11 cellular contexts compared by ENCODE assay signal in genomic region chr7:158413962-158414961, GRCh38.
DNase-seq lines count a peak whose midpoint lies in the region; ATAC-seq lines count a peak whose summit lies in the region.
"Had no signal": no experiment of that assay in that cellular context is flagged by ENCODE, and none has a peak within 500 bp of the region (broad histone marks: within the 10 kb centered on the region; RNA-seq: fewer than 3 reads in every experiment).

No MANE protein-coding gene starts in this region.

- H3K4ac ChIP-seq in mesendoderm (ENCODE audit: low read depth, low read length), result no peak overlapping the region

- H2BK15ac ChIP-seq in mesendoderm (replicated peaks; ENCODE audit: low read depth), result no peak overlapping the region

- no peak overlapping the region for H3K4me3 ChIP-seq in mesendoderm (ENCODE audit: low read length)
- H3K4me3 ChIP-seq: testis had no signal

- CTCF ChIA-PET in activated naive CD4-positive, alpha-beta T cell treated with anti-CD3 and anti-CD28 coated beads for 36 hours (lab: Charles Lee), result no interaction called here

- H4K8ac ChIP-seq in mesendoderm (ENCODE audit: low read depth, low read length), result no peak overlapping the region

- no peak overlapping the region for H4K5ac ChIP-seq in mesendoderm (ENCODE audit: low read length)

- no peak overlapping the region for H3K4me2 ChIP-seq in mesendoderm (ENCODE audit: low read length)

- no peak overlapping the region for H3K23ac ChIP-seq in mesendoderm (ENCODE audit: low read length)

- H3K4me1 Mint-ChIP-seq in activated naive CD4-positive, alpha-beta T cell treated with anti-CD3 and anti-CD28 coated beads for 36 hours (ENCODE audit: low read depth), result no peaks in the 10 kb centered on the region
- H3K4me1 Mint-ChIP-seq: activated naive CD4-positive, alpha-beta T cell treated with anti-CD3 and anti-CD28 coated beads, Interleukin-2, amount 50 U/mL, for 24 hours had no signal

- H3K56ac ChIP-seq in mesendoderm (ENCODE audit: low read length), result no peak overlapping the region

- H3K9ac ChIP-seq in mesendoderm (ENCODE audit: low read length), result no peak overlapping the region

- H3K79me1 ChIP-seq in mesendoderm (ENCODE audit: low read length), result no peaks in the 10 kb centered on the region

- ATAC-seq in HG02885 (IDR thresholded peaks at IDR 0.05; ENCODE audit: poor library complexity, unreplicated experiment) (no peak), GM18861 (IDR thresholded peaks at IDR 0.05; ENCODE audit: unreplicated experiment) (no peak)
- no peak for ATAC-seq in activated CD4-positive, CD25-positive, alpha-beta regulatory T cell treated with anti-CD3 and anti-CD28 coated beads, Interleukin-2, amount 50 U/mL, for 24 hours

- peaks cover 3% of the 10 kb centered on the region for H3K27me3 Mint-ChIP-seq in activated naive CD4-positive, alpha-beta T cell treated with anti-CD3 and anti-CD28 coated beads for 36 hours (ENCODE audit: low read depth)
- H3K27me3 Mint-ChIP-seq: activated naive CD4-positive, alpha-beta T cell treated with anti-CD3 and anti-CD28 coated beads, Interleukin-2, amount 50 U/mL, for 24 hours had no signal

- no peaks in the 10 kb centered on the region for H3K36me3 Mint-ChIP-seq in activated naive CD4-positive, alpha-beta T cell treated with anti-CD3 and anti-CD28 coated beads for 36 hours (ENCODE audit: low read depth)
- H3K36me3 Mint-ChIP-seq: activated naive CD4-positive, alpha-beta T cell treated with anti-CD3 and anti-CD28 coated beads, Interleukin-2, amount 50 U/mL, for 24 hours had no signal

- H3K36me3 ChIP-seq in mesendoderm (ENCODE audit: control insufficient read depth, insufficient read depth, low read length), result no peaks in the 10 kb centered on the region

- intact Hi-C loops in activated naive CD4-positive, alpha-beta T cell treated with anti-CD3 and anti-CD28 coated beads for 36 hours (cut with micrococcal nuclease), result no loop called here

- no CpG with 5 or more reads among the region's 29 CpGs for WGBS in mesendoderm (ENCODE audit: extremely low coverage, insufficient coverage, low lambda C conversion rate)

- no peaks in the 10 kb centered on the region for H3K79me2 ChIP-seq in mesendoderm (ENCODE audit: control insufficient read depth, insufficient read depth, low read length)

- no peak overlapping the region for H3K27ac Mint-ChIP-seq in activated naive CD4-positive, alpha-beta T cell treated with anti-CD3 and anti-CD28 coated beads for 36 hours
- H3K27ac Mint-ChIP-seq: activated naive CD4-positive, alpha-beta T cell treated with anti-CD3 and anti-CD28 coated beads, Interleukin-2, amount 50 U/mL, for 24 hours had no signal

- no peak overlapping the region for H2BK120ac ChIP-seq in mesendoderm (ENCODE audit: low read depth, low read length)

- H3K27ac ChIP-seq in mesendoderm (ENCODE audit: low read depth, low read length), result no peak overlapping the region
- H3K27ac ChIP-seq: C4-2B, testis had no signal

- H2BK5ac ChIP-seq in mesendoderm (ENCODE audit: low read length), result no peak overlapping the region

- no peak overlapping the region for H2AK5ac ChIP-seq in mesendoderm (ENCODE audit: low read length)

- H3K4me3 Mint-ChIP-seq in activated naive CD4-positive, alpha-beta T cell treated with anti-CD3 and anti-CD28 coated beads for 36 hours, result no peak overlapping the region
- H3K4me3 Mint-ChIP-seq: activated naive CD4-positive, alpha-beta T cell treated with anti-CD3 and anti-CD28 coated beads, Interleukin-2, amount 50 U/mL, for 24 hours had no signal

- H3K9me3 Mint-ChIP-seq in activated naive CD4-positive, alpha-beta T cell treated with anti-CD3 and anti-CD28 coated beads for 36 hours, result peaks cover 13% of the 10 kb centered on the region

- no peaks in the 10 kb centered on the region for H3K4me1 ChIP-seq in mesendoderm (ENCODE audit: control insufficient read depth, low read depth, low read length)
- H3K4me1 ChIP-seq: testis had no signal

- no peaks in the 10 kb centered on the region for H3K27me3 ChIP-seq in mesendoderm (ENCODE audit: insufficient read depth, low read length, poor library complexity)
- H3K27me3 ChIP-seq: testis had no signal

- peak; percentile 94 for DNase-seq in COR-L47 (lab: John Stamatoyannopoulos, UW)
- DNase-seq in NCI-H1417 treated with DMSO at 0.1 percent for 48 hours (lab: John Stamatoyannopoulos, UW), result peak; percentile 82
- peak; percentile 31 to 95 (median 84) for DNase-seq in anterior cingulate cortex (lab: John Stamatoyannopoulos, UW)
- peak; percentile 53 for DNase-seq in mesendoderm
- DNase-seq in activated naive CD4-positive, alpha-beta T cell treated with anti-CD3 and anti-CD28 coated beads for 36 hours, result no peak
- DNase-seq: testis had no signal

- no peak overlapping the region for H3K18ac ChIP-seq in mesendoderm (ENCODE audit: low read length)
